In genomic region chr13:31138515-31138914, GRCh38 we compare ENCODE assay signal across 15 cellular contexts.
"Had no signal": no experiment of that assay in that cellular context is flagged by ENCODE, and none has a peak within 500 bp of the region (broad histone marks: within the 10 kb centered on the region; RNA-seq: fewer than 3 reads in every experiment).

No MANE protein-coding gene starts in this region.

- H3K27me3 ChIP-seq: dorsolateral prefrontal cortex, esophagus squamous epithelium, gastroesophageal sphincter, hepatocyte, right lobe of liver, spleen had no signal

- H3K4me3 ChIP-seq: dorsolateral prefrontal cortex, esophagus squamous epithelium, gastroesophageal sphincter, hepatocyte, psoas muscle, right lobe of liver, spleen had no signal

- H3K9me3 ChIP-seq: esophagus squamous epithelium, gastroesophageal sphincter, psoas muscle, right lobe of liver, spleen had no signal

- H3K4me2 ChIP-seq: hepatocyte had no signal

- DNase-seq: activated CD8-positive, alpha-beta memory T cell treated with anti-CD3 and anti-CD28 coated beads for 24 hours; activated gamma-delta T cell treated with Interleukin-2 at 50 U/mL for 16 hours; amniotic stem cell; dorsolateral prefrontal cortex; esophagus squamous epithelium; nephron progenitor cell; psoas muscle; right lobe of liver; spleen; stimulated activated CD4-positive, alpha-beta T cell treated with anti-CD3 and anti-CD28 coated beads, Interleukin-2, amount 100 ng/mL, for 24 hours; stimulated activated naive CD4-positive, alpha-beta T cell treated with Interleukin-2 at 50 U/mL for 16 hours had no signal

- H3K27me3 Mint-ChIP-seq: brain had no signal

- H3K9me3 Mint-ChIP-seq: brain; nephron progenitor cell; T-helper 2 cell treated with Interferon-gamma antibody and Interleukin-4, amounts not matched to agents 5 μg/mL and 100 μg/mL, for 36 hours had no signal

- H3K4me3 Mint-ChIP-seq: brain; nephron progenitor cell; T-helper 2 cell treated with Interferon-gamma antibody and Interleukin-4, amounts not matched to agents 5 μg/mL and 100 μg/mL, for 36 hours had no signal

- H3K4me1 ChIP-seq: esophagus squamous epithelium, gastroesophageal sphincter, psoas muscle, right lobe of liver, spleen had no signal

- ATAC-seq: gastroesophageal sphincter, right lobe of liver had no signal

- H2AFZ ChIP-seq: hepatocyte had no signal

- H3K27ac Mint-ChIP-seq: brain; T-helper 2 cell treated with Interferon-gamma antibody and Interleukin-4, amounts not matched to agents 5 μg/mL and 100 μg/mL, for 36 hours had no signal

- H3K4me1 Mint-ChIP-seq: brain had no signal

- H3K27ac ChIP-seq: dorsolateral prefrontal cortex, esophagus squamous epithelium, gastroesophageal sphincter, hepatocyte, psoas muscle, right lobe of liver, spleen had no signal
